Comparison of ENCODE assay signal across 20 cellular contexts in genomic region chr15:51377038-51377761, GRCh38. TPM values are rescaled to one million over a fixed set of nuclear protein-coding genes. Genes with fewer than 3 reads are reported as not detected.
DNase-seq lines count a peak whose midpoint lies in the region; ATAC-seq, FAIRE-seq and TF ChIP-seq lines count a peak whose summit lies in the region.
"Had no signal": no experiment of that assay in that cellular context is flagged by ENCODE, and none has a peak within 500 bp of the region (broad histone marks: within the 10 kb centered on the region; RNA-seq: fewer than 3 reads in every experiment).

No MANE protein-coding gene starts in this region.

- no peaks in the 10 kb centered on the region for H3K36me3 Mint-ChIP-seq in astrocyte (ENCODE audit: low read depth, unreplicated experiment)
- H3K36me3 Mint-ChIP-seq in stimulated activated memory B cell treated with anti-CD40 and anti-IgM and Interleukin-4, amounts not matched to agents 10 μg/mL and 1 μg/mL and 100 μg/mL, for 72 hours, result no peaks in the 10 kb centered on the region
- H3K36me3 Mint-ChIP-seq: CD14-positive monocyte had no signal

- H3K79me2 ChIP-seq in astrocyte (ENCODE audit: insufficient read depth, low read length), result no peaks in the 10 kb centered on the region
- no peaks in the 10 kb centered on the region for H3K79me2 ChIP-seq in smooth muscle cell (ENCODE audit: low read depth)

- no peak overlapping the region for H3K4me3 Mint-ChIP-seq in astrocyte (ENCODE audit: unreplicated experiment)
- no peak overlapping the region for H3K4me3 Mint-ChIP-seq in stimulated activated memory B cell treated with anti-CD40 and anti-IgM and Interleukin-4, amounts not matched to agents 10 μg/mL and 1 μg/mL and 100 μg/mL, for 72 hours
- H3K4me3 Mint-ChIP-seq: CD14-positive monocyte had no signal

- no peaks in the 10 kb centered on the region for H3K9me3 Mint-ChIP-seq in astrocyte (ENCODE audit: unreplicated experiment)
- H3K9me3 Mint-ChIP-seq in stimulated activated memory B cell treated with anti-CD40 and anti-IgM and Interleukin-4, amounts not matched to agents 10 μg/mL and 1 μg/mL and 100 μg/mL, for 72 hours, result no peaks in the 10 kb centered on the region

- H2AFZ ChIP-seq in astrocyte (ENCODE audit: low read depth, low read length), result no peak overlapping the region
- no peak overlapping the region for H2AFZ ChIP-seq in smooth muscle cell (ENCODE audit: low read depth)

- H3K9ac ChIP-seq in astrocyte (ENCODE audit: low read length), result no peak overlapping the region
- peak overlapping the region; percentile 72 for H3K9ac ChIP-seq in smooth muscle cell (ENCODE audit: low read depth)

- no peak for ATAC-seq in HG03354 (IDR thresholded peaks at IDR 0.05; ENCODE audit: poor library complexity, severe bottlenecking, unreplicated experiment)
- no peak for ATAC-seq in stimulated activated memory B cell treated with anti-CD40 and anti-IgM and Interleukin-4, amounts not matched to agents 10 μg/mL and 1 μg/mL and 100 μg/mL, for 72 hours

- H3K27me3 Mint-ChIP-seq in astrocyte (ENCODE audit: low read depth, unreplicated experiment), result peaks cover 28% of the 10 kb centered on the region
- H3K27me3 Mint-ChIP-seq in stimulated activated memory B cell treated with anti-CD40 and anti-IgM and Interleukin-4, amounts not matched to agents 10 μg/mL and 1 μg/mL and 100 μg/mL, for 72 hours, result peaks cover 8% of the 10 kb centered on the region

- FAIRE-seq in astrocyte (lab: Jason Lieb, UNC), result peak; percentile 54
- FAIRE-seq: GM12891 had no signal

- H4K20me1 ChIP-seq in astrocyte (ENCODE audit: insufficient read depth, low read length) (no peaks in the 10 kb centered on the region), smooth muscle cell (ENCODE audit: low read depth) (no peaks in the 10 kb centered on the region)

- H3K4me2 ChIP-seq in astrocyte (ENCODE audit: low read length) (no peak overlapping the region), smooth muscle cell (peak overlapping the region; percentile 42)

- H3K4me1 ChIP-seq in astrocyte (ENCODE audit: insufficient read depth, low read length) (no peaks in the 10 kb centered on the region), smooth muscle cell (ENCODE audit: low read depth) (no peaks in the 10 kb centered on the region)
- H3K4me1 ChIP-seq: vagina had no signal

- H3K4me1 Mint-ChIP-seq in astrocyte (ENCODE audit: low read depth, unreplicated experiment), result peaks cover 1% of the 10 kb centered on the region
- no peaks in the 10 kb centered on the region for H3K4me1 Mint-ChIP-seq in stimulated activated memory B cell treated with anti-CD40 and anti-IgM and Interleukin-4, amounts not matched to agents 10 μg/mL and 1 μg/mL and 100 μg/mL, for 72 hours

- TF ChIP-seq CTCF in astrocyte (IDR thresholded peaks at IDR 0.05; ENCODE audit: insufficient read depth, low read depth, low read length) (no peak), fibroblast of villous mesenchyme (IDR thresholded peaks at IDR 0.05; ENCODE audit: insufficient read depth, low read depth, low read length) (no peak), smooth muscle cell (IDR thresholded peaks at IDR 0.05; ENCODE audit: borderline replicate concordance, insufficient read depth, poor library complexity, severe bottlenecking) (no peak)

- H3K27ac Mint-ChIP-seq in astrocyte (ENCODE audit: unreplicated experiment), result no peak overlapping the region
- H3K27ac Mint-ChIP-seq in stimulated activated memory B cell treated with anti-CD40 and anti-IgM and Interleukin-4, amounts not matched to agents 10 μg/mL and 1 μg/mL and 100 μg/mL, for 72 hours, result no peak overlapping the region
- H3K27ac Mint-ChIP-seq: CD14-positive monocyte had no signal

- H3K27me3 ChIP-seq in astrocyte (ENCODE audit: insufficient read depth, low read length) (peaks cover 8% of the 10 kb centered on the region), smooth muscle cell (ENCODE audit: low read depth) (no peaks in the 10 kb centered on the region)
- H3K27me3 ChIP-seq: ascending aorta, neutrophil, vagina had no signal

- H3K4me3 ChIP-seq in astrocyte (ENCODE audit: insufficient read depth, low read depth, low read length) (no peak overlapping the region), fibroblast of villous mesenchyme (ENCODE audit: low read depth, low read length) (no peak overlapping the region), smooth muscle cell (no peak overlapping the region)
- H3K4me3 ChIP-seq: ascending aorta, vagina had no signal

- H3K9me3 ChIP-seq in astrocyte (ENCODE audit: insufficient read depth, low read depth, low read length) (no peaks in the 10 kb centered on the region), smooth muscle cell (replicated peaks; ENCODE audit: low read depth) (no peaks in the 10 kb centered on the region)
- H3K9me3 ChIP-seq: ascending aorta, neutrophil, vagina had no signal

- H3K27ac ChIP-seq in astrocyte (ENCODE audit: low read depth, low read length), result no peak overlapping the region
- peak overlapping the region; percentile 81 for H3K27ac ChIP-seq in smooth muscle cell (ENCODE audit: low read depth)
- H3K27ac ChIP-seq: ascending aorta, neutrophil, vagina, VCaP had no signal

- no peaks in the 10 kb centered on the region for H3F3A ChIP-seq in smooth muscle cell (ENCODE audit: low read depth)

- WGBS in smooth muscle cell (ENCODE audit: low lambda C conversion rate), result 72% methylated on average over 15 of the region's 15 CpGs

- peak; percentile 81 for DNase-seq in GM04503 (ENCODE audit: low read depth)
- DNase-seq in astrocyte (ENCODE audit: low read depth), result peak; percentile 81
- DNase-seq in fibroblast of villous mesenchyme (ENCODE audit: low read depth), result peak; percentile 96
- DNase-seq in smooth muscle cell (lab: John Stamatoyannopoulos, UW; ENCODE audit: unreplicated experiment), result no peak
- DNase-seq in NCI-H524 treated with DMSO at 0.1 percent for 48 hours (lab: John Stamatoyannopoulos, UW), result no peak
- no peak for DNase-seq in epidermal melanocyte (ENCODE audit: insufficient read length, low spot score)
- DNase-seq: DMS79; effector CD8-positive, alpha-beta T cell; NCI-H1436; NCI-H524; stimulated activated naive CD4-positive, alpha-beta T cell treated with Interleukin-2 at 50 U/mL for 16 hours had no signal

- H3K36me3 ChIP-seq in astrocyte (ENCODE audit: insufficient read depth, low read length) (no peaks in the 10 kb centered on the region), smooth muscle cell (ENCODE audit: low read depth) (no peaks in the 10 kb centered on the region)
- H3K36me3 ChIP-seq: ascending aorta, neutrophil, vagina had no signal

RNA-seq across cellular contexts. Expression of gene GLDN, which starts 35.7 kb away (rescaled TPM):
- 0.09 TPM in 1 of 2 replicates, not detected in the other for total RNA-seq in astrocyte
- total RNA-seq in fibroblast of villous mesenchyme, result 0.32 and 0.43 TPM in 2 replicates
- total RNA-seq in smooth muscle cell, result 0.81 and 1.4 TPM in 2 replicates
- 0.18 and 0.40 TPM in 2 replicates for polyA plus RNA-seq in smooth muscle cell
- total RNA-seq: glomerular endothelial cell had no signal
- polyA plus RNA-seq: CD14-positive monocyte had no signal

RNA-seq across cellular contexts. Expression of gene CYP19A1, which starts 38.8 kb away (rescaled TPM):
- total RNA-seq in astrocyte (0.65 and 0.75 TPM in 2 replicates), fibroblast of villous mesenchyme (not detected in 2 replicates), smooth muscle cell (1.2 TPM in 1 of 2 replicates, not detected in the other)
- not detected in 2 replicates for polyA plus RNA-seq in smooth muscle cell
- total RNA-seq: glomerular endothelial cell had no signal
- polyA plus RNA-seq: CD14-positive monocyte had no signal

Comparison
In these comparisons a context has a peak if more than half of its experiments do, and no peak if none do; other contexts are left out.
1. DNase-seq: peak in GM04503 (single experiment), astrocyte (single experiment) and fibroblast of villous mesenchyme (single experiment); none in smooth muscle cell (single experiment), NCI-H524 treated with DMSO at 0.1 percent for 48 hours (single experiment) and epidermal melanocyte (single experiment).